9 cellular contexts compared by ENCODE assay signal in the genomic region with DNA sequence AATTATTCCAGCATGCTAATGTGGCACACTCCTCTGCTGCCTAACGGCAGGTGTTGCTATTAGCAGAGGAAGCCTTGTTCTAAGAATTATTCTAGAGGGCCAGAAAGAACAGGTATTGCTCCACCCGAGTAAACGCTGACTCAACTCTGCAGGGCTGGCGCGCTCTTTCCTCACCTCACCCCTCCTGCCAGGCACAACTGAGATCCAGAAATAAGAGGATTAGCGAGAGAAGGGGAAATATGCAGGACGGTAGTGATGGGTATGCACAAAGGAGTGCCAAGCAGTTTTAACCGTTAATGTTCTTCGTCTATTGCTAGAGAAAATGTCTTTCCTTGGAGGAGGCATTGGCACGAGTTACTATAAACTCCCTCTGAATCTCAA. TPM values are rescaled to one million over a fixed set of nuclear protein-coding genes. Genes with fewer than 3 reads are reported as not detected.
A peak's percentile ranks its signal among the peaks of the same experiment; 100 is the strongest.
DNase-seq lines count a peak whose midpoint lies in the region; ATAC-seq and TF ChIP-seq lines count a peak whose summit lies in the region.
"Had no signal": no experiment of that assay in that cellular context is flagged by ENCODE, and none has a peak within 500 bp of the region (broad histone marks: within the 10 kb centered on the region; RNA-seq: fewer than 3 reads in every experiment).

No MANE protein-coding gene starts in this region.

- DNase-seq in GM12864 (ENCODE audit: low read depth) = no peak
- DNase-seq in HPDE6-E6E7 (ENCODE audit: extremely low spot score) = peak; percentile 48
- DNase-seq in iPS-NIHi7 (ENCODE audit: extremely low spot score) = peak; percentile 16
- DNase-seq in stimulated activated naive CD8-positive, alpha-beta T cell treated with anti-CD3 and anti-CD28 coated beads, Interleukin-15, amount 100 ng/mL, for 72 hours = no peak
- DNase-seq in stimulated activated CD4-positive, alpha-beta T cell treated with anti-CD3 and anti-CD28 coated beads, Interleukin-2, amount 100 ng/mL, for 24 hours = no peak
- DNase-seq in COLO829 (ENCODE audit: low spot score) = no peak
- DNase-seq in globus pallidus (ENCODE audit: low spot score) = no peak

- H3K4me1 Mint-ChIP-seq in activated T-helper 17 cell treated with anti-CD3 and anti-CD28 coated beads, Interleukin-2, amount 50 U/mL, for 72 hours = peaks cover 7% of the 10 kb centered on the region
- peaks cover 35% of the 10 kb centered on the region for H3K4me1 Mint-ChIP-seq in stimulated activated naive CD8-positive, alpha-beta T cell treated with anti-CD3 and anti-CD28 coated beads, Interleukin-15, amount 100 ng/mL, for 72 hours

- H3K4me3 Mint-ChIP-seq in activated T-helper 17 cell treated with anti-CD3 and anti-CD28 coated beads, Interleukin-2, amount 50 U/mL, for 72 hours = peak overlapping the region; percentile 77
- H3K4me3 Mint-ChIP-seq in stimulated activated naive CD8-positive, alpha-beta T cell treated with anti-CD3 and anti-CD28 coated beads, Interleukin-15, amount 100 ng/mL, for 72 hours = peak overlapping the region; percentile 73 to 79

- TF ChIP-seq CTCF in GM12864 (IDR thresholded peaks at IDR 0.05; ENCODE audit: low read depth, low read length, missing control alignments) = no peak

- peaks cover 37% of the 10 kb centered on the region for H3K27me3 Mint-ChIP-seq in activated T-helper 17 cell treated with anti-CD3 and anti-CD28 coated beads, Interleukin-2, amount 50 U/mL, for 72 hours
- H3K27me3 Mint-ChIP-seq in stimulated activated naive CD8-positive, alpha-beta T cell treated with anti-CD3 and anti-CD28 coated beads, Interleukin-15, amount 100 ng/mL, for 72 hours = peaks cover 75% of the 10 kb centered on the region

- peak overlapping the region; percentile 50 for H3K4me3 ChIP-seq in GM12864 (ENCODE audit: low read depth, low read length)

- no peaks in the 10 kb centered on the region for H3K9me3 Mint-ChIP-seq in activated T-helper 17 cell treated with anti-CD3 and anti-CD28 coated beads, Interleukin-2, amount 50 U/mL, for 72 hours
- H3K9me3 Mint-ChIP-seq in stimulated activated naive CD8-positive, alpha-beta T cell treated with anti-CD3 and anti-CD28 coated beads, Interleukin-15, amount 100 ng/mL, for 72 hours = no peaks in the 10 kb centered on the region

- peak; percentile 33 for ATAC-seq in activated T-helper 17 cell treated with anti-CD3 and anti-CD28 coated beads, Interleukin-2, amount 50 U/mL, for 72 hours (replicated peaks)
- ATAC-seq in stimulated activated naive CD8-positive, alpha-beta T cell treated with anti-CD3 and anti-CD28 coated beads, Interleukin-15, amount 100 ng/mL, for 72 hours = peak; percentile 42

- H3K36me3 Mint-ChIP-seq in activated T-helper 17 cell treated with anti-CD3 and anti-CD28 coated beads, Interleukin-2, amount 50 U/mL, for 72 hours (ENCODE audit: low read depth) = no peaks in the 10 kb centered on the region

- H3K27ac Mint-ChIP-seq in activated T-helper 17 cell treated with anti-CD3 and anti-CD28 coated beads, Interleukin-2, amount 50 U/mL, for 72 hours = no peak overlapping the region
- peak overlapping the region in 1 of 2 donors; percentile 54 for H3K27ac Mint-ChIP-seq in stimulated activated naive CD8-positive, alpha-beta T cell treated with anti-CD3 and anti-CD28 coated beads, Interleukin-15, amount 100 ng/mL, for 72 hours

RNA-seq across cellular contexts. Expression of a gene that starts 0.4 kb away (rescaled TPM):
- total RNA-seq in activated T-helper 17 cell treated with anti-CD3 and anti-CD28 coated beads, Interleukin-2, amount 50 U/mL, for 72 hours = under 1 TPM; 0.17 to 0.29 TPM
- total RNA-seq: RPMI7951 had no signal

Comparison
In these comparisons a context has a peak if more than half of its experiments do, and no peak if none do; other contexts are left out.
1. DNase-seq: peak in HPDE6-E6E7 (single experiment) and iPS-NIHi7 (single experiment); none in GM12864 (single experiment), stimulated activated naive CD8-positive, alpha-beta T cell treated with anti-CD3 and anti-CD28 coated beads, Interleukin-15, amount 100 ng/mL, for 72 hours (0 of 2), stimulated activated CD4-positive, alpha-beta T cell treated with anti-CD3 and anti-CD28 coated beads, Interleukin-2, amount 100 ng/mL, for 24 hours (0 of 2), COLO829 (single experiment) and globus pallidus (single experiment).